10 cellular contexts compared by ENCODE assay signal in genomic region chr15:28918141-28918983, GRCh38. TPM values are rescaled to one million over a fixed set of nuclear protein-coding genes. Genes with fewer than 3 reads are reported as not detected.
A peak's percentile ranks its signal among the peaks of the same experiment; 100 is the strongest.
DNase-seq lines count a peak whose midpoint lies in the region; ATAC-seq and TF ChIP-seq lines count a peak whose summit lies in the region.
"Had no signal": no experiment of that assay in that cellular context is flagged by ENCODE, and none has a peak within 500 bp of the region (broad histone marks: within the 10 kb centered on the region; RNA-seq: fewer than 3 reads in every experiment).

No MANE protein-coding gene starts in this region.

- H3K9me3 ChIP-seq in RWPE2 (ENCODE audit: severe bottlenecking) (no peaks in the 10 kb centered on the region), spleen (no peaks in the 10 kb centered on the region)
- H3K9me3 ChIP-seq: esophagus squamous epithelium had no signal

- TF ChIP-seq CTCF in RWPE2 (IDR thresholded peaks at IDR 0.05; ENCODE audit: poor library complexity, severe bottlenecking) (peak; percentile 29), fibroblast of pulmonary artery (IDR thresholded peaks at IDR 0.05; ENCODE audit: low read length, missing control alignments) (peak; percentile 43), spleen (IDR thresholded peaks at IDR 0.05 in 8 of 11, conservative IDR thresholded peaks at IDR 0.05 in 3 of 11) (no peak)

- no peak overlapping the region for H3K4me3 ChIP-seq in RWPE2 (ENCODE audit: severe bottlenecking)
- H3K4me3 ChIP-seq in fibroblast of pulmonary artery (replicated peaks; ENCODE audit: low read depth, low read length) = no peak overlapping the region
- H3K4me3 ChIP-seq in spleen = peak overlapping the region in 1 of 8 donors; percentile 61

- 64 to 78% (median 70%) methylated on average over 39 to 41 of the region's 41 CpGs for WGBS in spleen, 5 donors

- H3K4me1 ChIP-seq in RWPE2 (ENCODE audit: insufficient read depth, poor library complexity, severe bottlenecking) (no peaks in the 10 kb centered on the region), spleen (peaks cover 0 to 40% (median 1%) of the 10 kb centered on the region in 6 donors)
- H3K4me1 ChIP-seq: esophagus squamous epithelium had no signal

- in situ Hi-C loops in ACHN (cut with HindIII; ENCODE audit: low pct_ligation_motif_present, low pct_unique_long_range_greater_than_20kb, low sequenced_read_pairs) = no loop called here

- TF ChIP-seq POLR2A in spleen (IDR thresholded peaks at IDR 0.05) = no peak

- ATAC-seq in RWPE2 (ENCODE audit: low read depth) = no peak
- ATAC-seq: stimulated activated memory B cell treated with anti-CD40 and anti-IgM and Interleukin-4, amounts not matched to agents 10 μg/mL and 1 μg/mL and 100 μg/mL, for 72 hours had no signal

- intact Hi-C loops in spleen (cut with DNase I; ENCODE audit: low total_unique reads) = no loop called here

- no peaks in the 10 kb centered on the region for H3K27me3 ChIP-seq in RWPE2 (ENCODE audit: insufficient read depth, poor library complexity, severe bottlenecking)
- peaks cover 0 to 20% (median 0%) of the 10 kb centered on the region in 7 donors for H3K27me3 ChIP-seq in spleen (replicated peaks in 1 of 7)
- H3K27me3 ChIP-seq: esophagus squamous epithelium had no signal

- H3K27ac ChIP-seq in RWPE2 (ENCODE audit: poor library complexity, severe bottlenecking) = no peak overlapping the region
- peak overlapping the region in 2 of 8 donors; percentile 67 to 82 for H3K27ac ChIP-seq in spleen
- H3K27ac ChIP-seq: esophagus squamous epithelium had no signal

- H3K36me3 ChIP-seq in RWPE2 (ENCODE audit: low read depth) (no peaks in the 10 kb centered on the region), spleen (no peaks in the 10 kb centered on the region)
- H3K36me3 ChIP-seq: esophagus squamous epithelium had no signal

- DNase-seq in activated effector memory CD4-positive, alpha-beta T cell treated with anti-CD3 and anti-CD28 coated beads, Interleukin-2, amount 50 U/mL, for 16 hours = peak; percentile 53
- no peak for DNase-seq in activated effector memory CD4-positive, alpha-beta T cell treated with Interleukin-2 at 50 U/mL for 16 hours
- peak; percentile 68 for DNase-seq in RWPE2 (ENCODE audit: low spot score)
- peak; percentile 34 for DNase-seq in fibroblast of pulmonary artery (ENCODE audit: low read depth)
- peak; percentile 73 for DNase-seq in spleen
- DNase-seq in OCI-M2 (lab: John Stamatoyannopoulos, UW; ENCODE audit: unreplicated experiment) = no peak
- DNase-seq in NCI-H774 (lab: John Stamatoyannopoulos, UW) = no peak
- no peak for DNase-seq in ACHN
- DNase-seq: esophagus squamous epithelium had no signal

RNA-seq across cellular contexts. Expression of gene APBA2, which starts 32.6 kb away (rescaled TPM):
- 10 to 100 TPM; 15.5 to 33.8 (median 19.2) TPM for total RNA-seq in spleen
- polyA plus RNA-seq in spleen = 1 to 10 TPM; 5.8 to 6.6 (median 6.4) TPM

Comparison
In these comparisons a context has a peak if more than half of its experiments do, and no peak if none do; other contexts are left out.
1. DNase-seq: peak in activated effector memory CD4-positive, alpha-beta T cell treated with anti-CD3 and anti-CD28 coated beads, Interleukin-2, amount 50 U/mL, for 16 hours (single experiment), RWPE2 (single experiment), fibroblast of pulmonary artery (single experiment) and spleen (single experiment); none in activated effector memory CD4-positive, alpha-beta T cell treated with Interleukin-2 at 50 U/mL for 16 hours (single experiment), OCI-M2 (single experiment), NCI-H774 (single experiment) and ACHN (single experiment).
2. CTCF ChIP-seq: peak in RWPE2 (single experiment) and fibroblast of pulmonary artery (single experiment); none in spleen (0 of 11).